Comparison of ENCODE assay signal across 8 cellular contexts in the genomic region with DNA sequence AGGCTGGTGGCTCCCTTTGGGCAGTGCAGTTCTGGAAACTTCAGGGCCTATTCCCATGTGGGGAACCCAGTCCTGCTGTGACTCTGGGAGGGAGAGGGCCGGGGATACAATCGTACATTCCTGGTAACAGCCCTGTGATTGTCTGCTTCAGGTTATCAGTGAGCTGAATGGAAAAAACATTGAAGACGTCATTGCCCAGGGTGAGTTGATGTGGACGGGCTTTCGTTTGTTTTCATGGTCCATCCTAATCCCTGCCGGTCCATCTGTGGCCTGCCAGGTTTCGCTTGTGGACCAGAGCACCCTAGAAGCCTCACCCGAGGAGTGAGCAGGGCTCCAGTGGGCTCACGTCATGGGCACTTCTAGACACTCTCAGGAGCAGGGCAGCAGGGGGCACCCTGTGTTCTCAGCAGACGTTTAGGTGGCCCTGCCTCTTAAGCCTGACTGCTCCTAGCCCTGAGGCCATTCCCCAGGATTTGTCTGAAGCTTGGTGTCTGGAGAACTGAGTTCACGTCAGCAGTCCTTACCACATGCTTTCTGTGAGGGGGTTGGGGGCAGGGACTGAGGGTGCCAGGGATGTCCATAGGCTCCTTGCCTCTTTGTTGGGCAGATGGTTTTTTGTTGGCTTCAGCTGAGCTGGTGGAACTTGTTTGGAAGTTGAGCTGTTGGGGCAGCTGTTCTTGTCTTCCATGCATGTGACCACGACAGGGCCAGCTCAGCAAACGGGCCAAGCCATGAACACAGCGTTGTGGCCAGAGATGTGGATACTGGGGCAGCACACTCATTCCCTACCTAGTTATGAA. TPM values are rescaled to one million over a fixed set of nuclear protein-coding genes. Genes with fewer than 3 reads are reported as not detected.
A peak's percentile ranks its signal among the peaks of the same experiment; 100 is the strongest.
DNase-seq lines count a peak whose midpoint lies in the region; ATAC-seq, FAIRE-seq and TF ChIP-seq lines count a peak whose summit lies in the region.

No MANE protein-coding gene starts in this region.

- intact Hi-C loops in sigmoid colon (cut with DNase I) = no loop called here

- H3K4me2 ChIP-seq in DOHH2 (ENCODE audit: low read length) = peak overlapping the region; percentile 67

- no peaks in the 10 kb centered on the region for H3K36me3 Mint-ChIP-seq in naive B cell

- TF ChIP-seq CTCF in DOHH2 (IDR thresholded peaks at IDR 0.05; ENCODE audit: low read depth, low read length, poor library complexity, severe bottlenecking) (peak; percentile 20), LNCaP clone FGC (IDR thresholded peaks at IDR 0.05; ENCODE audit: control insufficient read depth, extremely low read depth, insufficient read depth) (no peak), bronchial epithelial cell (IDR thresholded peaks at IDR 0.05; ENCODE audit: insufficient read depth, low read length, severe bottlenecking) (peak; percentile 20), sigmoid colon (IDR thresholded peaks at IDR 0.05) (no peak)

- peak overlapping the region in 4 of 6 donors; percentile 33 to 88 (median 50) for H3K27ac Mint-ChIP-seq in naive B cell

- H3K27ac ChIP-seq in DOHH2 (ENCODE audit: low read depth, low read length) (peak overlapping the region; percentile 75), sigmoid colon (peak overlapping the region in 2 of 4 donors; percentile 93 to 97)

- H3K4me1 Mint-ChIP-seq in naive B cell = peaks cover 21 to 40% (median 34%) of the 10 kb centered on the region in 3 donors

- ATAC-seq in naive B cell (ENCODE audit: low read depth in 2 of 2) = no peak

- no peak for FAIRE-seq in bronchial epithelial cell (lab: Jason Lieb, UNC)

- H3K4me1 ChIP-seq in DOHH2 (ENCODE audit: control insufficient read depth, low read length) (peaks cover 40% of the 10 kb centered on the region), sigmoid colon (peaks cover 0 to 28% (median 26%) of the 10 kb centered on the region in 4 donors)

- H3K9me2 ChIP-seq in DOHH2 (replicated peaks; ENCODE audit: control insufficient read depth, low read length) = no peaks in the 10 kb centered on the region

- H3K79me2 ChIP-seq in DOHH2 (ENCODE audit: control insufficient read depth, low read length) = peaks cover 48% of the 10 kb centered on the region

- H3K9me3 ChIP-seq in DOHH2 (ENCODE audit: control insufficient read depth, insufficient read depth, low read length) = no peaks in the 10 kb centered on the region
- H3K9me3 ChIP-seq in sigmoid colon = no peaks in the 10 kb centered on the region

- no peak for TF ChIP-seq EP300 in sigmoid colon (IDR thresholded peaks at IDR 0.05)

- no peak for DNase-seq in LNCaP clone FGC (ENCODE audit: low read depth)
- DNase-seq in bronchial epithelial cell (ENCODE audit: low read depth) = no peak
- no peak for DNase-seq in naive B cell
- DNase-seq in sigmoid colon = no peak
- DNase-seq in GM19240 (ENCODE audit: insufficient read length, low spot score) = no peak
- no peak for DNase-seq in AG20443 (ENCODE audit: low spot score)
- no peak for DNase-seq in glomerular visceral epithelial cell (ENCODE audit: extremely low spot score)

- peaks cover 57% of the 10 kb centered on the region for H3F3A ChIP-seq in DOHH2 (ENCODE audit: control insufficient read depth, insufficient read depth)

- H4K20me1 ChIP-seq in DOHH2 (ENCODE audit: control insufficient read depth, insufficient read depth, low read depth, low read length) = peaks cover 20% of the 10 kb centered on the region; the same call in 1 of the 2 replicates

- H3K4me3 Mint-ChIP-seq in naive B cell = peak overlapping the region; percentile 86 to 99 (median 94)

- H3K36me3 ChIP-seq in DOHH2 (ENCODE audit: control insufficient read depth, low read length) (peaks cover 64% of the 10 kb centered on the region), bronchial epithelial cell (ENCODE audit: control insufficient read depth, insufficient read depth, low read length) (peaks cover 21% of the 10 kb centered on the region), sigmoid colon (peaks cover 22 to 39% (median 24%) of the 10 kb centered on the region in 4 donors)

- H3K27me3 ChIP-seq in DOHH2 (ENCODE audit: control insufficient read depth, low read length) (no peaks in the 10 kb centered on the region), bronchial epithelial cell (ENCODE audit: control insufficient read depth, insufficient read depth, low read length) (no peaks in the 10 kb centered on the region), sigmoid colon (no peaks in the 10 kb centered on the region)

- H3K27me3 Mint-ChIP-seq in naive B cell = no peaks in the 10 kb centered on the region

- H3K4me3 ChIP-seq in DOHH2 (ENCODE audit: low read length) (peak overlapping the region; percentile 91), LNCaP clone FGC (ENCODE audit: low read depth, low read length) (peak overlapping the region; percentile 95), bronchial epithelial cell (ENCODE audit: low read depth, low read length) (no peak overlapping the region), sigmoid colon (no peak overlapping the region)

- H3K9me3 Mint-ChIP-seq in naive B cell = no peaks in the 10 kb centered on the region

- 67 to 71% methylated on average over 14 of the region's 14 CpGs for WGBS in sigmoid colon, 2 donors

- TF ChIP-seq POLR2A in sigmoid colon (IDR thresholded peaks at IDR 0.05) = no peak

RNA-seq across cellular contexts. Expression of a gene that starts 1.9 kb away (rescaled TPM):
- 211 and 353 TPM in 2 replicates for total RNA-seq in bronchial epithelial cell
- polyA plus RNA-seq in naive B cell (ENCODE audit: low read depth in 6 of 6) = 1,000 to 10,000 TPM; 1,447 to 3,573 (median 3,150) TPM
- total RNA-seq in sigmoid colon = 100 to 1,000 TPM; 405 to 632 (median 412) TPM
- 1,000 to 10,000 TPM; 1,208 to 2,533 (median 1,777) TPM for polyA plus RNA-seq in sigmoid colon

RNA-seq across cellular contexts. Expression of a gene that starts 6.6 kb away (rescaled TPM):
- 4.4 and 5.0 TPM in 2 replicates for total RNA-seq in bronchial epithelial cell
- polyA plus RNA-seq in naive B cell (ENCODE audit: low read depth in 6 of 6) = 1 to 10 TPM in 5 of 6 donors, not detected in 1; 2.6 to 6.2 (median 3.5) TPM
- total RNA-seq in sigmoid colon = 10 to 100 TPM in 2 of 4 donors, 1 to 10 TPM in 2; 6.7 to 26.6 (median 11.4) TPM
- 10 to 100 TPM in 1 of 3 donors, 1 to 10 TPM in 2; 4.9 to 28.8 (median 6.0) TPM for polyA plus RNA-seq in sigmoid colon

RNA-seq across cellular contexts. Expression of a gene that starts 7.1 kb away (rescaled TPM):
- total RNA-seq in bronchial epithelial cell (9.0 and 15.6 TPM in 2 replicates), sigmoid colon (10 to 100 TPM; 26.3 to 39.6 (median 34.6) TPM)
- polyA plus RNA-seq in naive B cell (ENCODE audit: low read depth in 6 of 6) (10 to 100 TPM; 13.0 to 49.9 (median 26.9) TPM), sigmoid colon (100 to 1,000 TPM in 1 of 3 donors, 10 to 100 TPM in 2; 35.4 to 137 (median 47.6) TPM)

RNA-seq across cellular contexts. Expression of a gene that starts 13.6 kb away (rescaled TPM):
- total RNA-seq in bronchial epithelial cell (4.4 and 5.3 TPM in 2 replicates), sigmoid colon (1 to 10 TPM; 3.8 to 7.2 (median 5.4) TPM)
- polyA plus RNA-seq in naive B cell (ENCODE audit: low read depth in 6 of 6) (1 to 10 TPM; 6.8 to 9.4 (median 7.2) TPM), sigmoid colon (10 to 100 TPM in 1 of 3 donors, 1 to 10 TPM in 2; 7.8 to 26.4 (median 9.7) TPM)

RNA-seq across cellular contexts. Expression of a gene that starts 16.1 kb away (rescaled TPM):
- 0.51 and 0.53 TPM in 2 replicates for total RNA-seq in bronchial epithelial cell
- under 1 TPM in 3 of 6 donors, not detected in 3; 0.41 to 1.00 (median 0.55) TPM for polyA plus RNA-seq in naive B cell (ENCODE audit: low read depth in 6 of 6)
- 1 to 10 TPM; 1.5 to 9.5 (median 4.6) TPM for total RNA-seq in sigmoid colon
- 100 to 1,000 TPM in 1 of 3 donors, 10 to 100 TPM in 2; 32.1 to 149 (median 46.8) TPM for polyA plus RNA-seq in sigmoid colon

Comparison
In these comparisons a context has a peak if more than half of its experiments do, and no peak if none do; other contexts are left out.
1. H3K4me3 ChIP-seq: peak in DOHH2 (single experiment) and LNCaP clone FGC (single experiment); none in bronchial epithelial cell (single experiment) and sigmoid colon (0 of 4).
2. CTCF ChIP-seq: peak in DOHH2 (single experiment) and bronchial epithelial cell (single experiment); none in LNCaP clone FGC (single experiment) and sigmoid colon (0 of 4).